Comparison of ENCODE assay signal across 32 cellular contexts in genomic region chr4:13081830-13082229, GRCh38.
DNase-seq lines count a peak whose midpoint lies in the region; ATAC-seq, FAIRE-seq and TF ChIP-seq lines count a peak whose summit lies in the region.
"Had no signal": no experiment of that assay in that cellular context is flagged by ENCODE, and none has a peak within 500 bp of the region (broad histone marks: within the 10 kb centered on the region; RNA-seq: fewer than 3 reads in every experiment).

No MANE protein-coding gene starts in this region.

- peak; percentile 33 for DNase-seq in DMS53 (lab: John Stamatoyannopoulos, UW)
- no peak for DNase-seq in DMS53 treated with DMSO at 0.1 percent for 48 hours (lab: John Stamatoyannopoulos, UW; ENCODE audit: unreplicated experiment)
- no peak for DNase-seq in HepG2 (ENCODE audit: low spot score)
- no peak for DNase-seq in right lobe of liver
- DNase-seq in right atrium auricular region (ENCODE audit: low spot score): no peak
- DNase-seq: 8988T; ACHN; AML-193; BE2C; C1 segment of cervical spinal cord; Caco-2; Calu3; CD4-positive, alpha-beta memory T cell; CD4-positive, alpha-beta T cell; CD4-positive, CD25-positive, alpha-beta regulatory T cell; CD8-positive, alpha-beta memory T cell; CD8-positive, alpha-beta T cell; COR-L47; DMS 273 treated with DMSO at 0.1 percent for 48 hours; DMS153; DMS79; DMS79 treated with DMSO at 0.1 percent for 48 hours; DND-41; EL had no signal

- H3K4me1 ChIP-seq in HepG2 (ENCODE audit: insufficient read depth, low read length) (peaks cover 6% of the 10 kb centered on the region), right lobe of liver (no peaks in the 10 kb centered on the region), HEK293 (ENCODE audit: control insufficient read depth, insufficient read depth, low read length) (no peaks in the 10 kb centered on the region), right atrium auricular region (no peaks in the 10 kb centered on the region)
- H3K4me1 ChIP-seq: A549; BE2C; BLaER1; BLaER1 treated with 17β-estradiol and CSF1 and Interleukin-3, amounts not matched to agents 10 nM and 100 nM; Caco-2 had no signal

- H3K4me2 ChIP-seq in HepG2 (ENCODE audit: low read depth, low read length): no peak overlapping the region
- H3K4me2 ChIP-seq: A549; BLaER1; BLaER1 treated with 17β-estradiol and CSF1 and Interleukin-3, amounts not matched to agents 10 nM and 100 nM had no signal

- no peak for TF ChIP-seq EP300 in HepG2 (IDR thresholded peaks at IDR 0.05; ENCODE audit: low read depth in 2 of 2, low read length in 2 of 2)
- no peak for TF ChIP-seq EP300 in HepG2 (CRISPR knock-in tag; IDR thresholded peaks at IDR 0.05; ENCODE audit: borderline replicate concordance)

- TF ChIP-seq RAD21 in HepG2 (CRISPR knock-in tag; IDR thresholded peaks at IDR 0.05): no peak

- no peaks in the 10 kb centered on the region for H4K20me1 ChIP-seq in HepG2 (ENCODE audit: insufficient read depth, low read length)
- H4K20me1 ChIP-seq: BLaER1; BLaER1 treated with 17β-estradiol and CSF1 and Interleukin-3, amounts not matched to agents 10 nM and 100 nM had no signal

- BruUV-seq in HepG2 (replicated peaks; lab: Mats Ljungman, UMichigan): no TSS peak

- intact Hi-C loops in HepG2 (cut with micrococcal nuclease; ENCODE audit: unreplicated experiment) (no loop called here), right lobe of liver (cut with DNase I) (no loop called here)

- H3K9me3 ChIP-seq in HepG2 (ENCODE audit: low read length) (peaks cover 31% of the 10 kb centered on the region), right lobe of liver (no peaks in the 10 kb centered on the region), HEK293 (ENCODE audit: control insufficient read depth, insufficient read depth, low read depth, low read length) (no peaks in the 10 kb centered on the region), right atrium auricular region (peaks cover 0 to 4% of the 10 kb centered on the region in 2 donors)
- H3K9me3 ChIP-seq: A549, BE2C, Caco-2 had no signal

- CTCF ChIA-PET in HepG2 (lab: Yijun Ruan, JAX; ENCODE audit: low intra/inter-chr PET ratio, low total read pairs): no interaction called here
- CTCF ChIA-PET in HEK293 (lab: Yijun Ruan, JAX): interaction anchor here (0.6 kb wide), 1 partner anchor 28 kb away, joined by 4 read pairs; no protein-coding TSS in a partner anchor

- H3K27ac ChIP-seq in HepG2 (ENCODE audit: extremely low read length, insufficient read depth, low read length) (no peak overlapping the region), right lobe of liver (no peak overlapping the region), HEK293 (ENCODE audit: extremely low read depth, low read depth, low read length) (no peak overlapping the region), right atrium auricular region (no peak overlapping the region)
- H3K27ac ChIP-seq: 22Rv1; A549; BLaER1; BLaER1 treated with 17β-estradiol and CSF1 and Interleukin-3, amounts not matched to agents 10 nM and 100 nM; C4-2B had no signal

- TF ChIP-seq CTCF in HepG2 (CRISPR knock-in tag; IDR thresholded peaks at IDR 0.05) (no peak), right lobe of liver (IDR thresholded peaks at IDR 0.05) (no peak), HEK293 (tag by site-specific recombination; IDR thresholded peaks at IDR 0.05) (no peak), right atrium auricular region (IDR thresholded peaks at IDR 0.05) (no peak)

- H3K36me3 ChIP-seq in HepG2 (replicated peaks in 1 of 2; ENCODE audit: control insufficient read depth in 1 of 2, insufficient read depth in 2 of 2, low read length in 2 of 2) (no peaks in the 10 kb centered on the region), right lobe of liver (no peaks in the 10 kb centered on the region), HEK293 (ENCODE audit: control insufficient read depth in 2 of 2, insufficient read depth in 1 of 2, low read length in 2 of 2) (no peaks in the 10 kb centered on the region), right atrium auricular region (no peaks in the 10 kb centered on the region)
- H3K36me3 ChIP-seq: BE2C, BLaER1 had no signal

- no peaks in the 10 kb centered on the region for H3K79me2 ChIP-seq in HepG2 (ENCODE audit: insufficient read depth, low read length)

- TF ChIP-seq POLR2A in HepG2 (IDR thresholded peaks at IDR 0.05; ENCODE audit: insufficient read depth in 1 of 2, low read depth in 2 of 2, low read length in 2 of 2) (no peak), right lobe of liver (IDR thresholded peaks at IDR 0.05) (no peak)

- H3K9ac ChIP-seq in HepG2 (ENCODE audit: insufficient read depth, low read depth, low read length): no peak overlapping the region
- H3K9ac ChIP-seq: BLaER1; BLaER1 treated with 17β-estradiol and CSF1 and Interleukin-3, amounts not matched to agents 10 nM and 100 nM had no signal

- no peaks in the 10 kb centered on the region for H3K27me3 ChIP-seq in HepG2 (ENCODE audit: control insufficient read depth in 1 of 2, insufficient read depth in 2 of 2, low read length in 2 of 2)
- no peaks in the 10 kb centered on the region for H3K27me3 ChIP-seq in right lobe of liver
- H3K27me3 ChIP-seq in right atrium auricular region: no peaks in the 10 kb centered on the region
- H3K27me3 ChIP-seq: BE2C; BLaER1; BLaER1 treated with 17β-estradiol and CSF1 and Interleukin-3, amounts not matched to agents 10 nM and 100 nM had no signal

- no peak for ATAC-seq in HepG2
- ATAC-seq in right lobe of liver: no peak
- ATAC-seq: A549; CD8-positive, alpha-beta T cell had no signal

- no peak for FAIRE-seq in HepG2 (lab: Jason Lieb, UNC)
- FAIRE-seq: A204.1, A549, D721Med had no signal

- H2AFZ ChIP-seq in HepG2 (ENCODE audit: low read length): no peak overlapping the region

- H3K4me3 ChIP-seq in HepG2 (replicated peaks in 1 of 3; ENCODE audit: insufficient read depth in 1 of 3, low read depth in 2 of 3, low read length in 3 of 3) (no peak overlapping the region), right lobe of liver (no peak overlapping the region), HEK293 (ENCODE audit: low read depth, low read length) (no peak overlapping the region), right atrium auricular region (no peak overlapping the region)
- H3K4me3 ChIP-seq: A549; BLaER1; BLaER1 treated with 17β-estradiol and CSF1 and Interleukin-3, amounts not matched to agents 10 nM and 100 nM had no signal

- POLR2A ChIA-PET in HepG2 (lab: Yijun Ruan, JAX): no interaction called here
- POLR2A ChIA-PET in HEK293 (lab: Yijun Ruan, JAX): no interaction called here

- in situ Hi-C loops in HepG2 (cut with HindIII; ENCODE audit: extremely low pct_ligation_motif_present, low pct_unique_long_range_greater_than_20kb): no loop called here

TF ChIP-seq in HepG2, 621 proteins besides CTCF, POLR2A, EP300 and RAD21 (continues in another document):
- TF ChIP-seq SOX6 (IDR thresholded peaks at IDR 0.05) (no peak), SOX6 (CRISPR knock-in tag; IDR thresholded peaks at IDR 0.05) (no peak), ZNF280D (CRISPR knock-in tag; IDR thresholded peaks at IDR 0.05) (0 out of 2 replicates have a peak, but pooled peaks have one; percentile 50)

TF ChIP-seq in HEK293, 187 proteins besides CTCF, POLR2A, EP300 and RAD21:
- TF ChIP-seq, protein P1, sequence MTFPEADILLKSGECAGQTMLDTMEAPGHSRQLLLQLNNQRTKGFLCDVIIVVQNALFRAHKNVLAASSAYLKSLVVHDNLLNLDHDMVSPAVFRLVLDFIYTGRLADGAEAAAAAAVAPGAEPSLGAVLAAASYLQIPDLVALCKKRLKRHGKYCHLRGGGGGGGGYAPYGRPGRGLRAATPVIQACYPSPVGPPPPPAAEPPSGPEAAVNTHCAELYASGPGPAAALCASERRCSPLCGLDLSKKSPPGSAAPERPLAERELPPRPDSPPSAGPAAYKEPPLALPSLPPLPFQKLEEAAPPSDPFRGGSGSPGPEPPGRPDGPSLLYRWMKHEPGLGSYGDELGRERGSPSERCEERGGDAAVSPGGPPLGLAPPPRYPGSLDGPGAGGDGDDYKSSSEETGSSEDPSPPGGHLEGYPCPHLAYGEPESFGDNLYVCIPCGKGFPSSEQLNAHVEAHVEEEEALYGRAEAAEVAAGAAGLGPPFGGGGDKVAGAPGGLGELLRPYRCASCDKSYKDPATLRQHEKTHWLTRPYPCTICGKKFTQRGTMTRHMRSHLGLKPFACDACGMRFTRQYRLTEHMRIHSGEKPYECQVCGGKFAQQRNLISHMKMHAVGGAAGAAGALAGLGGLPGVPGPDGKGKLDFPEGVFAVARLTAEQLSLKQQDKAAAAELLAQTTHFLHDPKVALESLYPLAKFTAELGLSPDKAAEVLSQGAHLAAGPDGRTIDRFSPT (tag by site-specific recombination; IDR thresholded peaks at IDR 0.05): no peak
- TF ChIP-seq KLF10 (tag by site-specific recombination; IDR thresholded peaks at IDR 0.05): no peak
- no peak for TF ChIP-seq ZNF423 (tag by site-specific recombination; IDR thresholded peaks at IDR 0.05)
- peak; percentile 58; the same call in 1 of the 2 replicates for TF ChIP-seq TRIM28 (IDR thresholded peaks at IDR 0.05; ENCODE audit: borderline replicate concordance, low read length)
- TF ChIP-seq SETDB1 (IDR thresholded peaks at IDR 0.05; ENCODE audit: insufficient read length, low read length): peak; percentile 71
